Comparison of ENCODE assay signal across 8 cellular contexts in the genomic region with DNA sequence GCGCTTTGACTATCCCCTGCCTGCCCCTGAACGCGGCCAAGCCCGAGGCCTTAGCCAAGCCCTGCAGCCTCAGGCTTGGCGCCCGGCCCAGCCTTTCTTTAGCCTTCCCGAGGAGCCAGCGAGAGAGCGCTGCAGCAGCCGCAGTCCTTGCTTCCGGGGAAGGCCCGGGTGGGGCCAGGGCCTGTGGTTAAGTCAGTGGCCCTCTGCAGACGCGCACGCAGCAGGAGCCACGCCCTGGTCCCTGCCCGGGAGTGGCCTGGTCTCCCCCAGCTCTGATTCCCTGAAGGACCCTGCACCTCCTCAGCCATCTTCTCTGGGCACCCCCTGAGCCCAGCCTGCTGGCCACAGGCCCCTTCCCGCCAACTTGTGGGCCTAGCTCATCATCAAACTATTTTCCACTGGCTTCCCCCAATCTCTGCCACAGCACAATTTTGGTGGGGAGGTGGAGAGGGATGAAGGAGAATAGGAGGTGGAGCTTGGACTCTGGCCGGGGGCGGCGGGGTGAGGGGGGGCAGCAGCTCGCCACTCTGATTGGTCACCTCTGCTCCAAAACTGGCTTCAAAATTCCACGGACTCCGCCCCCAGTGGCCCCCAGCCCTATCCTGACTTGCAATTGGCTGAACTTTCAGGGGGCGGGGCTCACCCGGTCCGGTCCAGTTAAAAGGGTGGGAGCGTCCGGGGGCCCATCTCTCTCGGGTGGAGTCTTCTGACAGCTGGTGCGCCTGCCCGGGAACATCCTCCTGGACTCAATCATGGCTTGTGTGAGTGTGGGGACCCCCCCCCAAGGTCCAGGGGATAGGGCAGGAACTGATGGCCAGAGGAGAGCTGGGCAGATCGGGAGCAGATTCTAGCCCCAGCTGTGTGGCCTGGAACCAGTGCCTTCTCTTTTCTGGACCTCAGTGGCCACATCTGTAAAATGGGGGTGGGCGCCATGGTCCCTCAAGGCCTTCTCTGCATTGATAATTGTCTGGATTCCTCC. TPM values are rescaled to one million over a fixed set of nuclear protein-coding genes. Genes with fewer than 3 reads are reported as not detected.
A peak's percentile ranks its signal among the peaks of the same experiment; 100 is the strongest.
DNase-seq lines count a peak whose midpoint lies in the region; ATAC-seq and TF ChIP-seq lines count a peak whose summit lies in the region.

A gene (plus strand): TSS at position 686 of the 979 bp plus-strand sequence. CDS start 67 bp downstream, at position 753.

- peaks cover 62% of the 10 kb centered on the region for H3K4me1 Mint-ChIP-seq in activated naive CD4-positive, alpha-beta T cell treated with anti-CD3 and anti-CD28 coated beads, Interleukin-2, amount 10 ng/mL, durations not matched to agents 7 days and 5 days
- H3K4me1 Mint-ChIP-seq in neural progenitor cell, result peaks cover 18% of the 10 kb centered on the region

- CTCF ChIA-PET in RWPE1 (lab: Yijun Ruan, JAX), result interaction anchor here (0.9 kb wide), 1 partner anchor 32 kb away, joined by 3 read pairs; no protein-coding TSS in a partner anchor
- CTCF ChIA-PET in activated naive CD4-positive, alpha-beta T cell treated with anti-CD3 and anti-CD28 coated beads, Interleukin-2, amount 10 ng/mL, durations not matched to agents 7 days and 5 days (lab: Charles Lee), result interaction anchor here (0.9 to 21.2 kb wide), 5 partner anchors 14 to 67 kb away, joined by 4 to 506 read pairs (median 6); a partner anchor contains a TSS

- H3K4me3 Mint-ChIP-seq in activated naive CD4-positive, alpha-beta T cell treated with anti-CD3 and anti-CD28 coated beads, Interleukin-2, amount 10 ng/mL, durations not matched to agents 7 days and 5 days, result peak within 1 kb of the TSS; percentile 80
- H3K4me3 Mint-ChIP-seq in neural progenitor cell, result peak within 1 kb of the TSS; percentile 72

- POLR2A ChIA-PET in RWPE1 (lab: Yijun Ruan, JAX; ENCODE audit: low non-redundant PET), result interaction anchor here (0.7 to 0.8 kb wide), 2 partner anchors 13 to 17 kb away, joined by 3 read pairs; a partner anchor contains a TSS

- peak; percentile 61 for TF ChIP-seq POLR2A in transverse colon (IDR thresholded peaks at IDR 0.05)

- peaks cover 21% of the 10 kb centered on the region for H3K36me3 Mint-ChIP-seq in activated naive CD4-positive, alpha-beta T cell treated with anti-CD3 and anti-CD28 coated beads, Interleukin-2, amount 10 ng/mL, durations not matched to agents 7 days and 5 days
- H3K36me3 Mint-ChIP-seq in neural progenitor cell, result peaks cover 2% of the 10 kb centered on the region

- H3K79me2 ChIP-seq in neural progenitor cell (ENCODE audit: low read depth), result no peaks in the 10 kb centered on the region

- H3K27ac ChIP-seq in HL-60 (replicated peaks) (peak within 1 kb of the TSS; percentile 69), RWPE1 (peak within 1 kb of the TSS; percentile 98), neural progenitor cell (no peak within 1 kb of the TSS), transverse colon (peak within 1 kb of the TSS; percentile 89 to 96 (median 94))

- peak; percentile 46 for ATAC-seq in GM18907 (IDR thresholded peaks at IDR 0.05; ENCODE audit: unreplicated experiment)

- H3F3A ChIP-seq in neural progenitor cell (ENCODE audit: low read depth), result peaks cover 31% of the 10 kb centered on the region

- H3K27me3 ChIP-seq in HL-60 (ENCODE audit: insufficient read depth, poor library complexity, severe bottlenecking) (no peaks in the 10 kb centered on the region), neural progenitor cell (peaks cover 8% of the 10 kb centered on the region), transverse colon (no peaks in the 10 kb centered on the region)

- no peaks in the 10 kb centered on the region for H3K36me3 ChIP-seq in neural progenitor cell
- no peaks in the 10 kb centered on the region for H3K36me3 ChIP-seq in transverse colon

- DNase-seq in AG10803 (ENCODE audit: low read depth) (peak; percentile 98), HL-60 (ENCODE audit: low read depth in 1 of 2, low spot score in 1 of 2) (peak; percentile 69 to 92), RWPE1 (ENCODE audit: low spot score) (peak; percentile 92), foreskin melanocyte (peak; percentile 95), neural progenitor cell (ENCODE audit: low spot score) (peak; percentile 47), transverse colon (peak; percentile 95)
- DNase-seq in activated naive CD4-positive, alpha-beta T cell treated with anti-CD3 and anti-CD28 coated beads, Interleukin-2, amount 10 ng/mL, durations not matched to agents 7 days and 5 days, result peak; percentile 85

- peak within 1 kb of the TSS; percentile 100 for H3K27ac Mint-ChIP-seq in activated naive CD4-positive, alpha-beta T cell treated with anti-CD3 and anti-CD28 coated beads, Interleukin-2, amount 10 ng/mL, durations not matched to agents 7 days and 5 days
- H3K27ac Mint-ChIP-seq in neural progenitor cell, result no peak within 1 kb of the TSS

- H3K9ac ChIP-seq in neural progenitor cell, result no peak within 1 kb of the TSS

- H2AFZ ChIP-seq in neural progenitor cell (replicated peaks), result no peak within 1 kb of the TSS

- intact Hi-C loops in transverse colon (cut with DNase I; ENCODE audit: low total_unique reads), result no loop called here

- no peaks in the 10 kb centered on the region for H3K9me3 ChIP-seq in neural progenitor cell (ENCODE audit: low read depth)
- no peaks in the 10 kb centered on the region for H3K9me3 ChIP-seq in transverse colon

- H3K4me2 ChIP-seq in neural progenitor cell, result peak within 1 kb of the TSS; percentile 53

- TF ChIP-seq CTCF in AG10803 (conservative IDR thresholded peaks at IDR 0.05; ENCODE audit: low read length), result peak; percentile 22; the same call in 1 of the 2 replicates
- no peak for TF ChIP-seq CTCF in HL-60 (IDR thresholded peaks at IDR 0.05; ENCODE audit: insufficient read depth, low read length)
- no peak for TF ChIP-seq CTCF in RWPE1 (conservative IDR thresholded peaks at IDR 0.05; ENCODE audit: low read depth)
- TF ChIP-seq CTCF in neural progenitor cell (IDR thresholded peaks at IDR 0.05), result no peak
- no peak for TF ChIP-seq CTCF in transverse colon (IDR thresholded peaks at IDR 0.05)

- H3K27me3 Mint-ChIP-seq in activated naive CD4-positive, alpha-beta T cell treated with anti-CD3 and anti-CD28 coated beads, Interleukin-2, amount 10 ng/mL, durations not matched to agents 7 days and 5 days, result no peaks in the 10 kb centered on the region
- no peaks in the 10 kb centered on the region for H3K27me3 Mint-ChIP-seq in neural progenitor cell (ENCODE audit: insufficient read depth, low read depth)

- no peak for TF ChIP-seq EP300 in transverse colon (IDR thresholded peaks at IDR 0.05; ENCODE audit: low read depth)

- no peaks in the 10 kb centered on the region for H4K20me1 ChIP-seq in neural progenitor cell (ENCODE audit: low read depth)

- in situ Hi-C loops in transverse colon (cut with MboI; ENCODE audit: low pct_ligation_motif_present in 1 of 4, low pct_unique_long_range_greater_than_20kb in 1 of 4, low sequenced_read_pairs in 3 of 4), result loop anchor here in 1 of 4 donors (25.0 kb wide), 1 partner anchor 112 kb away; no protein-coding TSS in a partner anchor

- H3K4me1 ChIP-seq in neural progenitor cell (no peaks in the 10 kb centered on the region), transverse colon (peaks cover 34 to 65% (median 54%) of the 10 kb centered on the region in 4 donors)

- WGBS in transverse colon (ENCODE audit: low coverage in 1 of 2), 2 donors, result 10% methylated on average over 29 of the region's 34 CpGs; no CpG with 5 or more reads in 1 of the 2 donors

- no peaks in the 10 kb centered on the region for H3K9me3 Mint-ChIP-seq in activated naive CD4-positive, alpha-beta T cell treated with anti-CD3 and anti-CD28 coated beads, Interleukin-2, amount 10 ng/mL, durations not matched to agents 7 days and 5 days
- H3K9me3 Mint-ChIP-seq in neural progenitor cell, result no peaks in the 10 kb centered on the region

- H3K4me3 ChIP-seq in AG10803 (ENCODE audit: low read length) (peak within 1 kb of the TSS; percentile 99), HL-60 (replicated peaks; ENCODE audit: insufficient read depth, low read length) (peak within 1 kb of the TSS; percentile 56), neural progenitor cell (no peak within 1 kb of the TSS), transverse colon (peak within 1 kb of the TSS; percentile 28 to 54 (median 43))

RNA-seq across cellular contexts. Expression of the gene that starts here (rescaled TPM):
- total RNA-seq in neural progenitor cell (ENCODE audit: low replicate concordance) (14.9 and 42.9 TPM in 2 replicates), transverse colon (100 to 1,000 TPM; 196 to 558 (median 224) TPM)

Comparison
In these comparisons a context has a peak if more than half of its experiments do, and no peak if none do; other contexts are left out.
1. DNase-seq: peak in every context shown above with its lines; median percentile 98 in AG10803; 95 in foreskin melanocyte; 95 in transverse colon; 92 in RWPE1; 85 in activated naive CD4-positive, alpha-beta T cell treated with anti-CD3 and anti-CD28 coated beads, Interleukin-2, amount 10 ng/mL, durations not matched to agents 7 days and 5 days; 80 in HL-60; 47 in neural progenitor cell.